7 cellular contexts compared by ENCODE assay signal in the genomic region with DNA sequence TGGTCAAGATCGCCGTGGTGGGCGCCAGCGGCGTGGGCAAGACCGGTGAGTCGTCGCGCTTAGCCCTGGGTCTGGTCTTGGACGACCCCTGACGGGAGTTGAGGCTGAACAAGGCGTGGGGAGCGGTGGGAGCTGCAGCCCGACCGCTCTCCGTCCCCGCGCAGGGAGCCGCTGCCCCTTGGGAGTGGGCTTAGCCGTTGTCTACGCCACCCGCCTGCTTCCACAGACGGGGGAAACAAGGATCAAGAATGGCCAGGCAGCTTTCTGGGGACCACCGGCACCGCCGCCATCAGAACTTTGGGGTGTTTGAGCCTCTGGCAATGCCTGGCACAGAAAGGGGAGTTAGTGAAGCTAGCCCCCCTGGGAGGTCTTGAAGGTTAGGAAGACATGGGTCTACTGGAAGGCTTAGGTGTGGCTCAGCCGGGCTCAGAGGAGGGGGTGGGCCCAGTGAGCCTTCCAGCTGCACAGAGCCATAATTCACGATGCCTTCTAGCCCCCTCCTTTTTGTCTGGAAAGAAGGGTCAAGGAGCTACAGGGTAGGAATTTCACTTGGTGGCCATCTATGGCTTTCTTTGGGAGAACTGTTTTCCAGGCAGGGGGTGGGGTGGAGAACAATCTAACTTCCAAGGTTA. TPM values are rescaled to one million over a fixed set of nuclear protein-coding genes. Genes with fewer than 3 reads are reported as not detected.
A peak's percentile ranks its signal among the peaks of the same experiment; 100 is the strongest.
DNase-seq lines count a peak whose midpoint lies in the region; ATAC-seq and TF ChIP-seq lines count a peak whose summit lies in the region.

No MANE protein-coding gene starts in this region.

- H3K4me1 Mint-ChIP-seq in HFFc6 (ENCODE audit: low read depth) (peaks cover 6% of the 10 kb centered on the region), activated B cell treated with CpG ODN at 0.5 μM for 24 hours (peaks cover 16% of the 10 kb centered on the region)
- H3K4me1 Mint-ChIP-seq in stimulated activated memory B cell treated with anti-CD40 and anti-IgM and Interleukin-4, amounts not matched to agents 10 μg/mL and 1 μg/mL and 100 μg/mL, for 72 hours, result peaks cover 11% of the 10 kb centered on the region

- H3K9me3 Mint-ChIP-seq in HFFc6, result peaks cover 14% of the 10 kb centered on the region
- H3K9me3 Mint-ChIP-seq in activated B cell treated with CpG ODN at 0.5 μM for 24 hours, result peaks cover 4% of the 10 kb centered on the region
- peaks cover 1% of the 10 kb centered on the region for H3K9me3 Mint-ChIP-seq in stimulated activated memory B cell treated with anti-CD40 and anti-IgM and Interleukin-4, amounts not matched to agents 10 μg/mL and 1 μg/mL and 100 μg/mL, for 72 hours

- peak overlapping the region; percentile 86 for H3K4me3 Mint-ChIP-seq in HFFc6
- H3K4me3 Mint-ChIP-seq in activated B cell treated with CpG ODN at 0.5 μM for 24 hours, result peak overlapping the region; percentile 82
- peak overlapping the region; percentile 78 for H3K4me3 Mint-ChIP-seq in stimulated activated memory B cell treated with anti-CD40 and anti-IgM and Interleukin-4, amounts not matched to agents 10 μg/mL and 1 μg/mL and 100 μg/mL, for 72 hours

- H3K36me3 Mint-ChIP-seq in HFFc6 (ENCODE audit: low read depth) (peaks cover 11% of the 10 kb centered on the region), activated B cell treated with CpG ODN at 0.5 μM for 24 hours (ENCODE audit: low read depth) (no peaks in the 10 kb centered on the region)
- no peaks in the 10 kb centered on the region for H3K36me3 Mint-ChIP-seq in stimulated activated memory B cell treated with anti-CD40 and anti-IgM and Interleukin-4, amounts not matched to agents 10 μg/mL and 1 μg/mL and 100 μg/mL, for 72 hours

- DNase-seq in HFFc6 (no peak), activated B cell treated with CpG ODN at 0.5 μM for 24 hours (no peak), GM13976 (ENCODE audit: low spot score) (no peak)

- TF ChIP-seq CTCF in HFFc6 (IDR thresholded peaks at IDR 0.05) (no peak), activated B cell treated with CpG ODN at 0.5 μM for 24 hours (IDR thresholded peaks at IDR 0.05) (no peak), GM13976 (IDR thresholded peaks at IDR 0.05; ENCODE audit: borderline replicate concordance, control extremely low read depth, extremely low read depth, insufficient read depth, missing control alignments) (no peak)

- ATAC-seq in activated B cell treated with CpG ODN at 0.5 μM for 24 hours (ENCODE audit: low read depth), result no peak
- ATAC-seq in stimulated activated memory B cell treated with anti-CD40 and anti-IgM and Interleukin-4, amounts not matched to agents 10 μg/mL and 1 μg/mL and 100 μg/mL, for 72 hours, result no peak
- no peak for ATAC-seq in HG03108 (IDR thresholded peaks at IDR 0.05; ENCODE audit: unreplicated experiment)
- no peak for ATAC-seq in GM21786 (IDR thresholded peaks at IDR 0.05; ENCODE audit: unreplicated experiment)

- intact Hi-C loops in activated B cell treated with CpG ODN at 0.5 μM for 24 hours (cut with micrococcal nuclease), result loop anchor here (1.0 to 10.0 kb wide), 9 partner anchors 140 to 1202 kb away; a partner anchor contains a TSS

- in situ Hi-C loops in GM13976 (cut with MboI; ENCODE audit: low sequenced_read_pairs, unreplicated experiment), result no loop called here

- POLR2A ChIA-PET in activated B cell treated with CpG ODN at 0.5 μM for 24 hours (lab: Charles Lee), result interaction anchor here (0.6 to 1.0 kb wide), 2 partner anchors 151 to 230 kb away, joined by 3 to 4 read pairs; no protein-coding TSS in a partner anchor

- peak overlapping the region; percentile 90 for H3K4me3 ChIP-seq in iPS-11a (ENCODE audit: low read depth, low read length)

- CTCF ChIA-PET in activated B cell treated with CpG ODN at 0.5 μM for 24 hours (lab: Charles Lee), result no interaction called here

- H3K27ac Mint-ChIP-seq in HFFc6 (no peak overlapping the region), activated B cell treated with CpG ODN at 0.5 μM for 24 hours (no peak overlapping the region)
- H3K27ac Mint-ChIP-seq in stimulated activated memory B cell treated with anti-CD40 and anti-IgM and Interleukin-4, amounts not matched to agents 10 μg/mL and 1 μg/mL and 100 μg/mL, for 72 hours, result no peak overlapping the region

- H3K27me3 Mint-ChIP-seq in HFFc6 (ENCODE audit: insufficient read depth) (peaks cover 14% of the 10 kb centered on the region), activated B cell treated with CpG ODN at 0.5 μM for 24 hours (peaks cover 34% of the 10 kb centered on the region)
- peaks cover 31% of the 10 kb centered on the region for H3K27me3 Mint-ChIP-seq in stimulated activated memory B cell treated with anti-CD40 and anti-IgM and Interleukin-4, amounts not matched to agents 10 μg/mL and 1 μg/mL and 100 μg/mL, for 72 hours

RNA-seq across cellular contexts. Expression of a gene that starts 0.6 kb away (rescaled TPM):
- under 1 TPM in 5 of 6 experiments, not detected in 1; 0.12 to 0.16 (median 0.14) TPM for total RNA-seq in HFFc6 (2021; fragmentation: NEBNext Ultra II Directional; extraction: Animal tissue kit (Norgen Biotek cat#: 25700))
- total RNA-seq in activated B cell treated with CpG ODN at 0.5 μM for 24 hours, result 0.69 TPM in 1 of 2 replicates, not detected in the other
